1 cellular context compared by ENCODE assay signal in genomic region chr5:59340637-59341036, GRCh38.
TF ChIP-seq lines count a peak whose summit lies in the region.

No MANE protein-coding gene starts in this region.

TF ChIP-seq in HEK293, 187 proteins besides CTCF, POLR2A, EP300 and RAD21:
- no peak for TF ChIP-seq PATZ1 (tag by site-specific recombination; IDR thresholded peaks at IDR 0.05)
- TF ChIP-seq ZNF654 (tag by site-specific recombination; IDR thresholded peaks at IDR 0.05; ENCODE audit: low read depth): no peak
- peak; percentile 54; the same call in 1 of the 2 replicates for TF ChIP-seq ZNF580 (tag by site-specific recombination; IDR thresholded peaks at IDR 0.05)
- no peak for TF ChIP-seq ZNF623 (tag by site-specific recombination; IDR thresholded peaks at IDR 0.05)
- no peak for TF ChIP-seq BCL11B (tag by site-specific recombination; IDR thresholded peaks at IDR 0.05; ENCODE audit: low read depth)
- TF ChIP-seq ZNF146 (tag by site-specific recombination; IDR thresholded peaks at IDR 0.05): peak; percentile 86
- no peak for TF ChIP-seq ZNF292 (tag by site-specific recombination; IDR thresholded peaks at IDR 0.05; ENCODE audit: borderline replicate concordance, low read depth)
- TF ChIP-seq ZNF394 (tag by site-specific recombination; IDR thresholded peaks at IDR 0.05; ENCODE audit: borderline replicate concordance): no peak
- TF ChIP-seq ZNF26 (tag by site-specific recombination; IDR thresholded peaks at IDR 0.05): no peak
- TF ChIP-seq ZSCAN16 (tag by site-specific recombination; IDR thresholded peaks at IDR 0.05): no peak
- no peak for TF ChIP-seq ZFP3 (tag by site-specific recombination; IDR thresholded peaks at IDR 0.05; ENCODE audit: low read depth)
